1 cellular context compared by ENCODE assay signal in the genomic region with DNA sequence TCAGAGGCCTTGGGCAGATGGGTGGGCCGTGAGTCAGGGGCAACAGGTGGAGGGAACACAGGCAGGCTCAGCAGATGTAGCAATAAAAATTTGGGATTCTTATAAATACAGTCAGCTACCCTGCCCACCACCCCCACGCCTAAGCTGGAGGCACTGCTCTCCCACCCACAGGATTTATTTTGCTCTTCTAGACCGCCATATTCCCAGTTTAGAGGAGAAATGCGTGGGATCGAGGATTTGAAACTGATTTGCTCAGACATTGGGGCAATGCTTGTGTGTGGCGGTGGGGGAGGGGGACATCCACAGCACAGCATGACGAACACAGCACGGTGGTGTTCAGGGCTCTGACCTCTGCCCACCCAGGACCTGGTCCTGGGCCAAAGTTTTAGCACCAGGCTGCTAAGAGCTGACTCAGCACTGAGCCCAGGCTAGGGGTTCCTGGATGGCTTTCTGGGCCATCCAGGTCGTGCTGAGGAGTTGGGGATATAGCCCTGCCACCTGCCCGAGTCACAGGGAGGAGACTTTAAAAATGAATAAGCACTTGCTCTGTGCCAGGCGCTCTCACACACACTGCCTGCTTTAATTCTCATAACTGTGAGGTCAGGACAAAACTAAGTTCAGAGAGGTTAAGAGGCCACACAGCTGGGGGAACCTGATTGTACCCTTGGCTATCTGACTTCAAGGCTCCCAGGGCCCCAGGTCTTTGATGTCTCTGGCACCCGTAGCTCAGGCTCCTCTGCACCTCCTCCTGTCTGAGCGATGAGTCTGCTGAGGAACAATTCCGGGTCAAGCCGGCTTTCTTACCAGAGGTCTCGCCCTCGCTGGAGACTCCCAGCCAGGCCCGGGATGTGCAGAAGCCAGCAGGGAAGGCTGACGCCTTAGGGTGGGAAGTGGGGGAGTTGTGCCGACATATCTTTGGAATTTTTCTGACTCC.
TF ChIP-seq lines count a peak whose summit lies in the region.

No MANE protein-coding gene starts in this region.

TF ChIP-seq in HepG2, 621 proteins besides CTCF, POLR2A, EP300 and RAD21:
- TF ChIP-seq AGO1 (IDR thresholded peaks at IDR 0.05; ENCODE audit: low read depth, low read length, poor library complexity, severe bottlenecking) (no peak), HDAC1 (CRISPR knock-in tag; IDR thresholded peaks at IDR 0.05) (0 out of 2 replicates have a peak, but pooled peaks have one; percentile 12), ARNTL (CRISPR knock-in tag; IDR thresholded peaks at IDR 0.05) (no peak), KDM2A (CRISPR knock-in tag; IDR thresholded peaks at IDR 0.05; ENCODE audit: borderline replicate concordance, low read depth) (no peak), BRD4 (CRISPR knock-in tag; IDR thresholded peaks at IDR 0.05) (no peak), NFKB2 (CRISPR knock-in tag; IDR thresholded peaks at IDR 0.05; ENCODE audit: borderline replicate concordance) (0 out of 2 replicates have a peak, but pooled peaks have one; percentile 15), XBP1 (CRISPR knock-in tag; IDR thresholded peaks at IDR 0.05) (no peak), ZNF446 (CRISPR knock-in tag; IDR thresholded peaks at IDR 0.05) (no peak), RBFOX2 (IDR thresholded peaks at IDR 0.05; ENCODE audit: low read depth, low read length) (no peak), ZNF121 (CRISPR knock-in tag; IDR thresholded peaks at IDR 0.05) (no peak), NFYC (CRISPR knock-in tag; IDR thresholded peaks at IDR 0.05) (no peak), PHF8 (CRISPR knock-in tag; IDR thresholded peaks at IDR 0.05) (no peak), CREM (IDR thresholded peaks at IDR 0.05) (0 out of 2 replicates have a peak, but pooled peaks have one; percentile 19), CREM (CRISPR knock-in tag; IDR thresholded peaks at IDR 0.05) (no peak), ZNF646 (CRISPR knock-in tag; IDR thresholded peaks at IDR 0.05) (no peak), POGZ (CRISPR knock-in tag; IDR thresholded peaks at IDR 0.05) (no peak), ZMYM3 (CRISPR knock-in tag; IDR thresholded peaks at IDR 0.05) (peak; percentile 85), SETDB1 (CRISPR knock-in tag; IDR thresholded peaks at IDR 0.05; ENCODE audit: borderline replicate concordance) (no peak), MAFF (IDR thresholded peaks at IDR 0.05; ENCODE audit: low read depth, low read length) (peak; percentile 86), ZEB1 (IDR thresholded peaks at IDR 0.05; ENCODE audit: insufficient replicate concordance, low read depth) (no peak), GLI4 (CRISPR knock-in tag; IDR thresholded peaks at IDR 0.05; ENCODE audit: borderline replicate concordance) (no peak), ZNF510 (CRISPR knock-in tag; IDR thresholded peaks at IDR 0.05; ENCODE audit: low read depth) (no peak), ZNF768 (CRISPR knock-in tag; IDR thresholded peaks at IDR 0.05) (peak; percentile 97), SPEN (CRISPR knock-in tag; IDR thresholded peaks at IDR 0.05; ENCODE audit: low read depth) (no peak), MAFK (conservative IDR thresholded peaks at IDR 0.05 in 1 of 2, IDR thresholded peaks at IDR 0.05 in 1 of 2; ENCODE audit: low read length in 2 of 2) (peak; percentile 91 to 93), RARG (CRISPR knock-in tag; IDR thresholded peaks at IDR 0.05; ENCODE audit: low read depth) (no peak), EED (CRISPR knock-in tag; IDR thresholded peaks at IDR 0.05) (no peak), NFKBIZ (CRISPR knock-in tag; IDR thresholded peaks at IDR 0.05) (no peak)
- TF ChIP-seq, protein P1, sequence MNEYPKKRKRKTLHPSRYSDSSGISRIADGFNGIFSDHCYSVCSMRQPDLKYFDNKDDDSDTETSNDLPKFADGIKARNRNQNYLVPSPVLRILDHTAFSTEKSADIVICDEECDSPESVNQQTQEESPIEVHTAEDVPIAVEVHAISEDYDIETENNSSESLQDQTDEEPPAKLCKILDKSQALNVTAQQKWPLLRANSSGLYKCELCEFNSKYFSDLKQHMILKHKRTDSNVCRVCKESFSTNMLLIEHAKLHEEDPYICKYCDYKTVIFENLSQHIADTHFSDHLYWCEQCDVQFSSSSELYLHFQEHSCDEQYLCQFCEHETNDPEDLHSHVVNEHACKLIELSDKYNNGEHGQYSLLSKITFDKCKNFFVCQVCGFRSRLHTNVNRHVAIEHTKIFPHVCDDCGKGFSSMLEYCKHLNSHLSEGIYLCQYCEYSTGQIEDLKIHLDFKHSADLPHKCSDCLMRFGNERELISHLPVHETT (CRISPR knock-in tag; conservative IDR thresholded peaks at IDR 0.05) = no peak
- TF ChIP-seq, protein P2, sequence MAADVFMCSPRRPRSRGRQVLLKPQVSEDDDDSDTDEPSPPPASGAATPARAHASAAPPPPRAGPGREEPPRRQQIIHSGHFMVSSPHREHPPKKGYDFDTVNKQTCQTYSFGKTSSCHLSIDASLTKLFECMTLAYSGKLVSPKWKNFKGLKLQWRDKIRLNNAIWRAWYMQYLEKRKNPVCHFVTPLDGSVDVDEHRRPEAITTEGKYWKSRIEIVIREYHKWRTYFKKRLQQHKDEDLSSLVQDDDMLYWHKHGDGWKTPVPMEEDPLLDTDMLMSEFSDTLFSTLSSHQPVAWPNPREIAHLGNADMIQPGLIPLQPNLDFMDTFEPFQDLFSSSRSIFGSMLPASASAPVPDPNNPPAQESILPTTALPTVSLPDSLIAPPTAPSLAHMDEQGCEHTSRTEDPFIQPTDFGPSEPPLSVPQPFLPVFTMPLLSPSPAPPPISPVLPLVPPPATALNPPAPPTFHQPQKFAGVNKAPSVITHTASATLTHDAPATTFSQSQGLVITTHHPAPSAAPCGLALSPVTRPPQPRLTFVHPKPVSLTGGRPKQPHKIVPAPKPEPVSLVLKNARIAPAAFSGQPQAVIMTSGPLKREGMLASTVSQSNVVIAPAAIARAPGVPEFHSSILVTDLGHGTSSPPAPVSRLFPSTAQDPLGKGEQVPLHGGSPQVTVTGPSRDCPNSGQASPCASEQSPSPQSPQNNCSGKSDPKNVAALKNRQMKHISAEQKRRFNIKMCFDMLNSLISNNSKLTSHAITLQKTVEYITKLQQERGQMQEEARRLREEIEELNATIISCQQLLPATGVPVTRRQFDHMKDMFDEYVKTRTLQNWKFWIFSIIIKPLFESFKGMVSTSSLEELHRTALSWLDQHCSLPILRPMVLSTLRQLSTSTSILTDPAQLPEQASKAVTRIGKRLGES (CRISPR knock-in tag; IDR thresholded peaks at IDR 0.05; ENCODE audit: borderline replicate concordance) = no peak
- TF ChIP-seq, protein P3, sequence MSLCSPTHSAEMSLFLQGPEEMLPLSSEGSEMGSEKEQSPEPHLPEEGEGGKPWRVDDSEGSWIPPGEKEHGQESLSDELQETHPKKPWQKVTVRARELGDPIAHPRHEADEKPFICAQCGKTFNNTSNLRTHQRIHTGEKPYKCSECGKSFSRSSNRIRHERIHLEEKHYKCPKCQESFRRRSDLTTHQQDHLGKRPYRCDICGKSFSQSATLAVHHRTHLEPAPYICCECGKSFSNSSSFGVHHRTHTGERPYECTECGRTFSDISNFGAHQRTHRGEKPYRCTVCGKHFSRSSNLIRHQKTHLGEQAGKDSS (CRISPR knock-in tag; IDR thresholded peaks at IDR 0.05; ENCODE audit: borderline replicate concordance, low read depth) = no peak
